15 cellular contexts compared by ENCODE assay signal in the genomic region with DNA sequence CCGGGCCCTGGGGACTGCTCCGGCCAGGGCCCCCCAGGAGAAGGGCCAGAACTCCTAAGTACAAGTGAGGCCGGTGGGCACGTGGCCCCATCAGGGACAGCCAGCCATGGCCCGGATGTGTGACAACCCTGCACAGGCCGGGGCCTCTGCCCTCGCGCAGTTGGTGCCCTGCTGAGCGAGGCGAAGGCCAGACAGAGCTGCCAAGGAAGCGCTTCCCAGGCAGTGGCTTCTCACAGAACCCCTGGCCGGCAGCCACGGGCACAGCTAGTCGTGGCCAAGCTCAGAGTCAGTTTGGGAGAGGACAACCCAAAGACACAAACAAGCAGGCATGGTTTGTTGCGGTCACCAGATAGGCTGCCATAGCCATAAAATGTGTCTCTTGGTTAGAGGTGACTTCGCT. TPM values are rescaled to one million over a fixed set of nuclear protein-coding genes. Genes with fewer than 3 reads are reported as not detected.
A peak's percentile ranks its signal among the peaks of the same experiment; 100 is the strongest.
DNase-seq lines count a peak whose midpoint lies in the region; ATAC-seq and TF ChIP-seq lines count a peak whose summit lies in the region.
"Had no signal": no experiment of that assay in that cellular context is flagged by ENCODE, and none has a peak within 500 bp of the region (broad histone marks: within the 10 kb centered on the region; RNA-seq: fewer than 3 reads in every experiment).

No MANE protein-coding gene starts in this region.

- H2BK5ac ChIP-seq in mesenchymal stem cell (ENCODE audit: low read depth, low read length, poor library complexity, severe bottlenecking), result no peak overlapping the region

- H3K4ac ChIP-seq in mesenchymal stem cell (ENCODE audit: low read depth in 1 of 2, low read length in 2 of 2), result no peak overlapping the region

- TF ChIP-seq CTCF in RWPE2 (IDR thresholded peaks at IDR 0.05; ENCODE audit: poor library complexity, severe bottlenecking) (no peak), heart left ventricle (IDR thresholded peaks at IDR 0.05) (no peak), brain microvascular endothelial cell (IDR thresholded peaks at IDR 0.05; ENCODE audit: low read depth, low read length, missing control alignments) (no peak)

- in situ Hi-C loops in brain microvascular endothelial cell (cut with HindIII; ENCODE audit: low pct_ligation_motif_present, low sequenced_read_pairs), result no loop called here

- no peaks in the 10 kb centered on the region for H3K4me1 ChIP-seq in RWPE2 (ENCODE audit: insufficient read depth, poor library complexity, severe bottlenecking)
- H3K4me1 ChIP-seq in heart left ventricle, result no peaks in the 10 kb centered on the region
- peaks cover 2% of the 10 kb centered on the region for H3K4me1 ChIP-seq in mesenchymal stem cell (ENCODE audit: control insufficient read depth, insufficient read depth, low read depth, low read length)

- no peak overlapping the region for H3K14ac ChIP-seq in mesenchymal stem cell (ENCODE audit: low read length in 2 of 2)

- no peak overlapping the region for H4K8ac ChIP-seq in mesenchymal stem cell (ENCODE audit: low read length)

- H3K4me3 ChIP-seq in RWPE2 (ENCODE audit: severe bottlenecking) (no peak overlapping the region), heart left ventricle (no peak overlapping the region), mesenchymal stem cell (ENCODE audit: insufficient read depth in 1 of 2, low read depth in 1 of 2, low read length in 2 of 2) (no peak overlapping the region), brain microvascular endothelial cell (ENCODE audit: low read depth, low read length) (no peak overlapping the region)
- H3K4me3 ChIP-seq: GM23248, PC-9, SK-N-MC had no signal

- H2BK12ac ChIP-seq in mesenchymal stem cell (ENCODE audit: low read length in 2 of 2), result no peak overlapping the region

- H3K9me3 ChIP-seq in RWPE2 (ENCODE audit: severe bottlenecking) (no peaks in the 10 kb centered on the region), heart left ventricle (no peaks in the 10 kb centered on the region), mesenchymal stem cell (ENCODE audit: control insufficient read depth, low read length) (no peaks in the 10 kb centered on the region)

- intact Hi-C loops in heart left ventricle (cut with DNase I), result no loop called here

- ATAC-seq in RWPE2 (ENCODE audit: low read depth) (no peak), heart left ventricle (peak; percentile 47 to 69 (median 58))
- ATAC-seq: HCT116 had no signal

- H3K36me3 ChIP-seq in RWPE2 (ENCODE audit: low read depth) (no peaks in the 10 kb centered on the region), heart left ventricle (no peaks in the 10 kb centered on the region), mesenchymal stem cell (ENCODE audit: control insufficient read depth in 1 of 2, insufficient read depth in 2 of 2, low read depth in 1 of 2, low read length in 2 of 2) (peaks cover 0 to 4% of the 10 kb centered on the region in 2 experiments), brain microvascular endothelial cell (replicated peaks) (no peaks in the 10 kb centered on the region)

- no peak overlapping the region for H2BK120ac ChIP-seq in mesenchymal stem cell (ENCODE audit: low read depth, low read length)

- H4K91ac ChIP-seq in mesenchymal stem cell (ENCODE audit: low read length), result peak overlapping the region; percentile 21

- no peak overlapping the region for H2AFZ ChIP-seq in mesenchymal stem cell (ENCODE audit: low read depth, low read length)
- H2AFZ ChIP-seq: GM23248, PC-9 had no signal

- no peak overlapping the region for H3K23ac ChIP-seq in mesenchymal stem cell (ENCODE audit: low read length in 2 of 2)

- DNase-seq in RWPE2 (ENCODE audit: low spot score) (peak; percentile 54), heart left ventricle (peak in 2 of 5 donors; percentile 45 to 68), mesenchymal stem cell (no peak), ureter (ENCODE audit: low spot score) (peak; percentile 33), DMS53 (lab: John Stamatoyannopoulos, UW) (no peak), MV-4-11 (lab: John Stamatoyannopoulos, UW) (no peak), brain microvascular endothelial cell (no peak)
- DNase-seq: CD4-positive, alpha-beta T cell; GM23248; KG1; NCI-H2081 treated with DMSO at 0.1 percent for 48 hours; NCI-H510A treated with DMSO at 0.1 percent for 48 hours; PC-9 had no signal

- TF ChIP-seq POLR2A in heart left ventricle (IDR thresholded peaks at IDR 0.05), result no peak

- H3K27ac ChIP-seq in RWPE2 (ENCODE audit: poor library complexity, severe bottlenecking) (no peak overlapping the region), heart left ventricle (no peak overlapping the region), mesenchymal stem cell (ENCODE audit: low read length, poor library complexity, severe bottlenecking) (no peak overlapping the region), brain microvascular endothelial cell (no peak overlapping the region)
- H3K27ac ChIP-seq: GM23248, PC-9, SK-N-MC had no signal

- no peak overlapping the region for H2AK5ac ChIP-seq in mesenchymal stem cell (ENCODE audit: low read length, severe bottlenecking)

- H3K9ac ChIP-seq in mesenchymal stem cell (ENCODE audit: low read length), result no peak overlapping the region
- H3K9ac ChIP-seq: GM23248 had no signal

- H2BK15ac ChIP-seq in mesenchymal stem cell (ENCODE audit: low read depth, poor library complexity, severe bottlenecking), result no peak overlapping the region

- H3K79me1 ChIP-seq in mesenchymal stem cell (replicated peaks; ENCODE audit: low read length, poor library complexity, severe bottlenecking), result no peaks in the 10 kb centered on the region

- no peak overlapping the region for H3K4me2 ChIP-seq in mesenchymal stem cell (ENCODE audit: low read length, poor library complexity, severe bottlenecking)
- H3K4me2 ChIP-seq: PC-9 had no signal

- 75 to 100% (median 84%) methylated on average over 3 to 16 of the region's 16 CpGs for WGBS in heart left ventricle, 4 donors
- WGBS in mesenchymal stem cell, result 88% methylated on average over 16 of the region's 16 CpGs

- H3K27me3 ChIP-seq in RWPE2 (ENCODE audit: insufficient read depth, poor library complexity, severe bottlenecking) (peaks cover 8% of the 10 kb centered on the region), heart left ventricle (no peaks in the 10 kb centered on the region), mesenchymal stem cell (ENCODE audit: control insufficient read depth in 1 of 2, insufficient read depth in 1 of 2, low read length in 2 of 2) (no peaks in the 10 kb centered on the region), brain microvascular endothelial cell (replicated peaks) (no peaks in the 10 kb centered on the region)

- no peak overlapping the region for H3K18ac ChIP-seq in mesenchymal stem cell (ENCODE audit: low read depth in 1 of 2, low read length in 2 of 2)

RNA-seq across cellular contexts. Expression of a gene that starts 25.8 kb away (rescaled TPM):
- under 1 TPM in 3 of 9 donors, not detected in 6; 0.35 to 0.43 (median 0.35) TPM for total RNA-seq in heart left ventricle
- under 1 TPM; 0.15 to 0.57 TPM for polyA plus RNA-seq in heart left ventricle
- polyA plus RNA-seq in mesenchymal stem cell (2013, experiment 1 of 2), result 0.41 TPM
- 0.44 TPM for polyA plus RNA-seq in mesenchymal stem cell (2013, experiment 2 of 2)
- not detected for total RNA-seq in ureter
- total RNA-seq: GM23248, PC-9 had no signal

Comparison
In these comparisons a context has a peak if more than half of its experiments do, and no peak if none do; other contexts are left out.
1. DNase-seq: peak in RWPE2 (single experiment) and ureter (single experiment); none in mesenchymal stem cell (single experiment), DMS53 (single experiment), MV-4-11 (single experiment) and brain microvascular endothelial cell (single experiment).